ENCODE assay signal across 8 cellular contexts in genomic region chr10:12042409-12042796, GRCh38.
DNase-seq lines count a peak whose midpoint lies in the region; ATAC-seq and TF ChIP-seq lines count a peak whose summit lies in the region.

No MANE protein-coding gene starts in this region.

- CTCF ChIA-PET in HEK293T (lab: Yijun Ruan, JAX) (interaction anchor here (1.1 kb wide), 1 partner anchor 56 kb away, joined by 3 read pairs; no protein-coding TSS in a partner anchor), RWPE1 (lab: Yijun Ruan, JAX) (interaction anchor here (1.1 kb wide), 1 partner anchor 56 kb away, joined by 3 read pairs; no protein-coding TSS in a partner anchor)

- H3K27ac ChIP-seq in RWPE1: peak overlapping the region; percentile 92
- peak overlapping the region; percentile 100 for H3K27ac ChIP-seq in angular gyrus (ENCODE audit: low read depth, low read length)

- no peak for ATAC-seq in GM21390 (IDR thresholded peaks at IDR 0.05; ENCODE audit: unreplicated experiment)

- POLR2A ChIA-PET in HEK293T (lab: Yijun Ruan, JAX): interaction anchor here (0.7 to 3.0 kb wide), 10 partner anchors 9 to 284 kb away, joined by 3 to 22 read pairs (median 4); partner anchors contain the start of gene DHTKD1
- POLR2A ChIA-PET in RWPE1 (lab: Yijun Ruan, JAX; ENCODE audit: low non-redundant PET): interaction anchor here (0.5 to 0.6 kb wide), 2 partner anchors 11 to 33 kb away, joined by 3 to 4 read pairs; no protein-coding TSS in a partner anchor

- DNase-seq in ELR (ENCODE audit: low read depth): peak; percentile 56
- no peak for DNase-seq in HEK293T (ENCODE audit: extremely low spot score)
- DNase-seq in RWPE1 (ENCODE audit: low spot score): peak; percentile 29
- peak; percentile 42 for DNase-seq in iPS-NIHi11 (ENCODE audit: low spot score)
- peak; percentile 46 to 52 for DNase-seq in stimulated activated CD4-positive, alpha-beta T cell treated with anti-CD3 and anti-CD28 coated beads, Interleukin-1b, Interleukin-23, amount 100 ng/mL, for 4 hours (ENCODE audit: low read depth in 2 of 2)
- DNase-seq in dedifferentiated amniotic fluid mesenchymal stem cell (ENCODE audit: extremely low spot score): no peak

- TF ChIP-seq CTCF in RWPE1 (conservative IDR thresholded peaks at IDR 0.05; ENCODE audit: low read depth): no peak

TF ChIP-seq in HEK293T, 16 proteins besides CTCF, POLR2A, EP300 and RAD21:
- TF ChIP-seq LEF1 (IDR thresholded peaks at IDR 0.05; ENCODE audit: borderline replicate concordance): no peak
- TF ChIP-seq L3MBTL2 (conservative IDR thresholded peaks at IDR 0.05): peak; percentile 52; the same call in 1 of the 2 replicates
- no peak for TF ChIP-seq ELF4 (IDR thresholded peaks at IDR 0.05)
- no peak for TF ChIP-seq CTBP1 (IDR thresholded peaks at IDR 0.05; ENCODE audit: borderline replicate concordance)
- TF ChIP-seq FOXM1 (IDR thresholded peaks at IDR 0.05; ENCODE audit: borderline replicate concordance): no peak
TF ChIP-seq in HEK293T: peak in this region for 1.

Comparison
In these comparisons a context has a peak if more than half of its experiments do, and no peak if none do; other contexts are left out.
1. DNase-seq: peak in ELR (single experiment), RWPE1 (single experiment), iPS-NIHi11 (single experiment) and stimulated activated CD4-positive, alpha-beta T cell treated with anti-CD3 and anti-CD28 coated beads, Interleukin-1b, Interleukin-23, amount 100 ng/mL, for 4 hours (2 of 2); none in HEK293T (single experiment) and dedifferentiated amniotic fluid mesenchymal stem cell (single experiment).